ENCODE assay signal across 18 cellular contexts in genomic region chr1:1567831-1568380, GRCh38. TPM values are rescaled to one million over a fixed set of nuclear protein-coding genes. Genes with fewer than 3 reads are reported as not detected.
A peak's percentile ranks its signal among the peaks of the same experiment; 100 is the strongest.
DNase-seq lines count a peak whose midpoint lies in the region; ATAC-seq, FAIRE-seq and TF ChIP-seq lines count a peak whose summit lies in the region.
"Had no signal": no experiment of that assay in that cellular context is flagged by ENCODE, and none has a peak within 500 bp of the region (broad histone marks: within the 10 kb centered on the region; RNA-seq: fewer than 3 reads in every experiment).

No MANE protein-coding gene starts in this region.

- no peak for DNase-seq in activated T-cell treated with anti-CD3 and anti-CD28 coated beads, Interleukin-2, amount 50 U/mL, for 24 hours
- DNase-seq in activated T-cell treated with anti-CD3 and anti-CD28 coated beads for 4 hours (no peak), K562 (ENCODE audit: extremely low read depth in 1 of 4, low spot score in 3 of 4) (no peak), glutamatergic neuron (no peak), HAP-1 (ENCODE audit: low spot score in 2 of 2) (no peak), osteocyte (ENCODE audit: extremely low spot score, unreplicated experiment) (no peak)
- DNase-seq in activated CD4-positive, alpha-beta T cell treated with anti-CD3 and anti-CD28 coated beads for 36 hours = no peak
- DNase-seq: DND-41; foreskin fibroblast; mammary epithelial cell; NCI-H526 treated with DMSO at 0.1 percent for 48 hours; PC-3; stimulated activated CD4-positive, alpha-beta T cell treated with anti-CD3 and anti-CD28 coated beads, Interleukin-4, amount 100 ng/mL, for 24 hours; transverse colon had no signal

- peak; percentile 14; the same call in 1 of the 2 replicates for TF ChIP-seq POLR2A in K562 (conservative IDR thresholded peaks at IDR 0.05)

- peaks cover 88% of the 10 kb centered on the region for H3K36me3 ChIP-seq in K562 (ENCODE audit: control insufficient read depth, insufficient read depth, low read length)
- peaks cover 24 to 26% (median 25%) of the 10 kb centered on the region in 3 donors for H3K36me3 ChIP-seq in skeletal muscle tissue (ENCODE audit: control insufficient read depth in 3 of 3, insufficient read depth in 3 of 3, low read length in 3 of 3)
- peaks cover 69% of the 10 kb centered on the region for H3K36me3 ChIP-seq in HAP-1 (replicated peaks)

- CTCF ChIA-PET in K562 (lab: Yijun Ruan, JAX; ENCODE audit: low intra/inter-chr PET ratio) = no interaction called here
- CTCF ChIA-PET in activated CD4-positive, alpha-beta T cell treated with anti-CD3 and anti-CD28 coated beads for 36 hours (lab: Charles Lee) = interaction anchor here (0.9 kb wide), 1 partner anchor 9 kb away, joined by 3 read pairs; no protein-coding TSS in a partner anchor

- peaks cover 87% of the 10 kb centered on the region for H3K36me3 Mint-ChIP-seq in activated T-cell treated with anti-CD3 and anti-CD28 coated beads, Interleukin-2, amount 50 U/mL, for 24 hours (ENCODE audit: low read depth)
- H3K36me3 Mint-ChIP-seq in glutamatergic neuron (ENCODE audit: unreplicated experiment) (peaks cover 15% of the 10 kb centered on the region), osteocyte (ENCODE audit: unreplicated experiment) (peaks cover 24% of the 10 kb centered on the region)
- H3K36me3 Mint-ChIP-seq in activated CD4-positive, alpha-beta T cell treated with anti-CD3 and anti-CD28 coated beads for 36 hours (ENCODE audit: low read depth) = peaks cover 61% of the 10 kb centered on the region

- no TSS peak for BruUV-seq in K562 (replicated peaks; lab: Mats Ljungman, UMichigan)

- no peak overlapping the region for H2AFZ ChIP-seq in K562 (ENCODE audit: low read depth, low read length)

- H3K4me1 Mint-ChIP-seq in activated T-cell treated with anti-CD3 and anti-CD28 coated beads, Interleukin-2, amount 50 U/mL, for 24 hours (ENCODE audit: low read depth) = peaks cover 51% of the 10 kb centered on the region
- peaks cover 38% of the 10 kb centered on the region for H3K4me1 Mint-ChIP-seq in glutamatergic neuron (ENCODE audit: low read depth, unreplicated experiment)
- peaks cover 25% of the 10 kb centered on the region for H3K4me1 Mint-ChIP-seq in osteocyte (ENCODE audit: unreplicated experiment)
- H3K4me1 Mint-ChIP-seq in activated CD4-positive, alpha-beta T cell treated with anti-CD3 and anti-CD28 coated beads for 36 hours = peaks cover 44% of the 10 kb centered on the region

- POLR2A ChIA-PET in K562 (lab: Yijun Ruan, JAX) = interaction anchor here (0.6 to 3.1 kb wide), 5 partner anchors 9 to 243 kb away, joined by 3 to 14 read pairs (median 4); no protein-coding TSS in a partner anchor
- POLR2A ChIA-PET in activated CD4-positive, alpha-beta T cell treated with anti-CD3 and anti-CD28 coated beads for 36 hours (lab: Charles Lee) = interaction anchor here (0.6 kb wide), 1 partner anchor 175 kb away, joined by 3 read pairs; no protein-coding TSS in a partner anchor

- H3K27me3 ChIP-seq in K562 (ENCODE audit: control insufficient read depth in 2 of 2, insufficient read depth in 2 of 2, low read length in 2 of 2) = no peaks in the 10 kb centered on the region
- no peaks in the 10 kb centered on the region for H3K27me3 ChIP-seq in skeletal muscle tissue (ENCODE audit: control insufficient read depth in 3 of 3, insufficient read depth in 3 of 3, low read length in 3 of 3)
- no peaks in the 10 kb centered on the region for H3K27me3 ChIP-seq in HAP-1 (ENCODE audit: low read depth)
- H3K27me3 ChIP-seq: transverse colon had no signal

- TF ChIP-seq RAD21 in K562 (CRISPR knock-in tag; conservative IDR thresholded peaks at IDR 0.05 in 1 of 2, IDR thresholded peaks at IDR 0.05 in 1 of 2) = no peak

- WGBS in K562 (ENCODE audit: insufficient coverage, low coverage, missing lambda C conversion rate) = 88% methylated on average over 13 of the region's 15 CpGs

- no peak overlapping the region for H3K4me2 ChIP-seq in K562 (ENCODE audit: insufficient read depth, low read length)

- peaks cover 15% of the 10 kb centered on the region for H4K20me1 ChIP-seq in K562 (replicated peaks; ENCODE audit: control insufficient read depth, insufficient read depth, low read length)

- H3K27ac Mint-ChIP-seq in activated T-cell treated with anti-CD3 and anti-CD28 coated beads, Interleukin-2, amount 50 U/mL, for 24 hours = peak overlapping the region; percentile 80
- H3K27ac Mint-ChIP-seq in glutamatergic neuron (ENCODE audit: unreplicated experiment) (peak overlapping the region; percentile 89), osteocyte (ENCODE audit: unreplicated experiment) (no peak overlapping the region)
- no peak overlapping the region for H3K27ac Mint-ChIP-seq in activated CD4-positive, alpha-beta T cell treated with anti-CD3 and anti-CD28 coated beads for 36 hours

- in situ Hi-C loops in K562 (cut with MboI) (loop anchor here (5.0 kb wide), 1 partner anchor 89 kb away; the partner anchor contains the start of gene CDK11B), HAP-1 (cut with MboI; ENCODE audit: low sequenced_read_pairs) (no loop called here)

- no peak overlapping the region for H3K9ac ChIP-seq in K562 (ENCODE audit: insufficient read depth in 1 of 2, low read depth in 2 of 2, low read length in 2 of 2)
- H3K9ac ChIP-seq in skeletal muscle tissue (ENCODE audit: low read depth in 1 of 3, low read length in 3 of 3) = peak overlapping the region in 1 of 3 donors; percentile 1

- H3K27ac ChIP-seq in K562 (ENCODE audit: extremely low read depth, low read depth, low read length) (no peak overlapping the region), skeletal muscle tissue (ENCODE audit: low read depth, low read length) (peak overlapping the region; percentile 66)
- H3K27ac ChIP-seq: transverse colon, VCaP had no signal

- TF ChIP-seq CTCF in K562 (IDR thresholded peaks at IDR 0.05 in 2 of 3, conservative IDR thresholded peaks at IDR 0.05 in 1 of 3; ENCODE audit: insufficient read depth in 2 of 3, low read depth in 1 of 3, low read length in 3 of 3) (no peak), glutamatergic neuron (IDR thresholded peaks at IDR 0.05; ENCODE audit: partially characterized antibody, unreplicated experiment) (no peak), osteocyte (IDR thresholded peaks at IDR 0.05) (no peak)

- no peaks in the 10 kb centered on the region for H3K9me1 ChIP-seq in K562 (ENCODE audit: control insufficient read depth, insufficient read depth, low read length)

- no peak for TF ChIP-seq EP300 in K562 (IDR thresholded peaks at IDR 0.05; ENCODE audit: low read length)

- intact Hi-C loops in K562 (cut with micrococcal nuclease) = no loop called here
- intact Hi-C loops in activated CD4-positive, alpha-beta T cell treated with anti-CD3 and anti-CD28 coated beads for 36 hours (cut with DNase I, micrococcal nuclease) = no loop called here

- H3K4me1 ChIP-seq in K562 (replicated peaks in 1 of 2; ENCODE audit: control insufficient read depth in 2 of 2, insufficient read depth in 2 of 2, low read length in 2 of 2) = peaks cover 3 to 12% of the 10 kb centered on the region in 2 experiments; a peak in 4 of 5 replicates
- peaks cover 18 to 29% (median 19%) of the 10 kb centered on the region in 3 donors for H3K4me1 ChIP-seq in skeletal muscle tissue (ENCODE audit: control insufficient read depth in 3 of 3, insufficient read depth in 3 of 3, low read length in 3 of 3)
- H3K4me1 ChIP-seq in HAP-1 = no peaks in the 10 kb centered on the region; the same call in 1 of the 2 replicates

- H3K4me3 Mint-ChIP-seq in activated T-cell treated with anti-CD3 and anti-CD28 coated beads, Interleukin-2, amount 50 U/mL, for 24 hours = no peak overlapping the region
- H3K4me3 Mint-ChIP-seq in glutamatergic neuron (ENCODE audit: unreplicated experiment) (no peak overlapping the region), osteocyte (ENCODE audit: unreplicated experiment) (no peak overlapping the region)
- H3K4me3 Mint-ChIP-seq in activated CD4-positive, alpha-beta T cell treated with anti-CD3 and anti-CD28 coated beads for 36 hours = no peak overlapping the region
- H3K4me3 Mint-ChIP-seq: CD14-positive monocyte had no signal

- H3K27me3 Mint-ChIP-seq in activated T-cell treated with anti-CD3 and anti-CD28 coated beads, Interleukin-2, amount 50 U/mL, for 24 hours = no peaks in the 10 kb centered on the region
- H3K27me3 Mint-ChIP-seq in glutamatergic neuron (ENCODE audit: unreplicated experiment) (peaks cover 11% of the 10 kb centered on the region), osteocyte (ENCODE audit: unreplicated experiment) (no peaks in the 10 kb centered on the region)
- no peaks in the 10 kb centered on the region for H3K27me3 Mint-ChIP-seq in activated CD4-positive, alpha-beta T cell treated with anti-CD3 and anti-CD28 coated beads for 36 hours

- FAIRE-seq in K562 (lab: Jason Lieb, UNC) = no peak
- FAIRE-seq: A204.1 had no signal

- H3K9me3 Mint-ChIP-seq in activated T-cell treated with anti-CD3 and anti-CD28 coated beads, Interleukin-2, amount 50 U/mL, for 24 hours = no peaks in the 10 kb centered on the region
- H3K9me3 Mint-ChIP-seq in glutamatergic neuron (ENCODE audit: unreplicated experiment) (peaks cover 22% of the 10 kb centered on the region), osteocyte (ENCODE audit: unreplicated experiment) (no peaks in the 10 kb centered on the region)
- H3K9me3 Mint-ChIP-seq in activated CD4-positive, alpha-beta T cell treated with anti-CD3 and anti-CD28 coated beads for 36 hours (ENCODE audit: low read depth) = no peaks in the 10 kb centered on the region
- H3K9me3 Mint-ChIP-seq: CD14-positive monocyte had no signal

- H3K9me3 ChIP-seq in K562 (replicated peaks; ENCODE audit: control insufficient read depth, insufficient read depth, low read depth, low read length) (peaks cover 4% of the 10 kb centered on the region; the same call in 1 of the 2 replicates), skeletal muscle tissue (ENCODE audit: control insufficient read depth in 3 of 3, low read length in 3 of 3) (no peaks in the 10 kb centered on the region), HAP-1 (no peaks in the 10 kb centered on the region)
- H3K9me3 ChIP-seq: transverse colon had no signal

- H3K4me3 ChIP-seq in K562 = no peak overlapping the region
- no peak overlapping the region for H3K4me3 ChIP-seq in skeletal muscle tissue (ENCODE audit: low read length in 3 of 3)
- H3K4me3 ChIP-seq in HAP-1 = no peak overlapping the region
- H3K4me3 ChIP-seq: transverse colon had no signal

- ATAC-seq in K562 = no peak
- ATAC-seq in activated CD4-positive, alpha-beta T cell treated with anti-CD3 and anti-CD28 coated beads for 36 hours = no peak
- ATAC-seq: PC-3 had no signal

- H3K79me2 ChIP-seq in K562 (ENCODE audit: control insufficient read depth, insufficient read depth, low read length) = peaks cover 95% of the 10 kb centered on the region

RNA-seq across cellular contexts. Expression of gene SSU72, which starts 6.8 kb away (rescaled TPM):
- total RNA-seq in K562 (2011; cell fraction: chromatin; rRNA removed; ENCODE audit: low replicate concordance) = 158 and 318 TPM in 2 replicates
- total RNA-seq in K562 (2011; cell fraction: nucleolus; rRNA removed) = 177 TPM in 2 replicates
- total RNA-seq in K562 (2011; cell fraction: nucleoplasm; rRNA removed) = 165 and 176 TPM in 2 replicates
- total RNA-seq in K562 (2014; rRNA removed) (157 and 175 TPM in 2 replicates), K562 (2014; rRNA removed; fragmentation: Illumina TruSeq; extraction: Trizol) (75.3 and 77.6 TPM in 2 replicates), K562 (2015; rRNA removed; fragmentation: Illumina TruSeq; extraction: Trizol) (79.3 and 80.4 TPM in 2 replicates), K562 (2021) (185 and 187 TPM in 2 replicates), glutamatergic neuron (ENCODE audit: unreplicated experiment) (123 TPM), skeletal muscle tissue (40.2 TPM), osteocyte (117 and 121 TPM in 2 replicates)
- polyA plus RNA-seq in K562 (2011; rRNA removed) (77.5 and 94.6 TPM in 2 replicates), K562 (2014; fragmentation: Illumina TruSeq; extraction: Trizol) (184 and 187 TPM in 2 replicates), K562 (2014; fragmentation: Nextera tagmentation; extraction: Ambion mirVana) (10 to 100 TPM; 70.8 to 90.8 TPM), K562 (2014; rRNA removed) (201 and 217 TPM in 2 replicates)
- polyA plus RNA-seq in K562 (2011; cell fraction: cytosol; rRNA removed) = 108 and 136 TPM in 2 replicates
- 118 and 152 TPM in 2 replicates for polyA plus RNA-seq in K562 (2011; cell fraction: nucleus; rRNA removed)
- polyA plus RNA-seq in K562 (2012) = 185 and 187 TPM in 2 replicates
- polyA minus RNA-seq in K562 (2011; rRNA and poly(A)+ RNA removed) = 79.6 and 115 TPM in 2 replicates
- 73.7 and 101 TPM in 2 replicates for polyA minus RNA-seq in K562 (2011; cell fraction: cytosol; rRNA and poly(A)+ RNA removed)
- 42.8 and 44.6 TPM in 2 replicates for polyA minus RNA-seq in K562 (2011; cell fraction: nucleus; rRNA and poly(A)+ RNA removed)
- 100 to 1,000 TPM; 105 to 123 TPM for total RNA-seq in activated CD4-positive, alpha-beta T cell treated with anti-CD3 and anti-CD28 coated beads for 36 hours

RNA-seq across cellular contexts. Expression of gene TMEM240, which starts 27.5 kb away (rescaled TPM):
- total RNA-seq in K562 (2011; cell fraction: chromatin; rRNA removed; ENCODE audit: low replicate concordance) = 1.2 and 8.3 TPM in 2 replicates
- 5.3 and 6.0 TPM in 2 replicates for total RNA-seq in K562 (2011; cell fraction: nucleolus; rRNA removed)
- 2.6 and 6.0 TPM in 2 replicates for total RNA-seq in K562 (2011; cell fraction: nucleoplasm; rRNA removed)
- total RNA-seq in K562 (2014; rRNA removed) (0.78 TPM in 1 of 2 replicates, not detected in the other), K562 (2014; rRNA removed; fragmentation: Illumina TruSeq; extraction: Trizol) (not detected in 2 replicates), K562 (2015; rRNA removed; fragmentation: Illumina TruSeq; extraction: Trizol) (0.38 and 0.43 TPM in 2 replicates), K562 (2021) (1.3 and 2.0 TPM in 2 replicates), glutamatergic neuron (ENCODE audit: unreplicated experiment) (24.4 TPM), skeletal muscle tissue (2.1 TPM), osteocyte (12.4 and 16.6 TPM in 2 replicates)
- polyA plus RNA-seq in K562 (2011; rRNA removed) (0.24 TPM in 2 replicates), K562 (2014; fragmentation: Illumina TruSeq; extraction: Trizol) (not detected in 2 replicates), K562 (2014; fragmentation: Nextera tagmentation; extraction: Ambion mirVana) (not detected), K562 (2014; rRNA removed) (0.28 and 0.94 TPM in 2 replicates)
- 0.46 TPM in 1 of 2 replicates, not detected in the other for polyA plus RNA-seq in K562 (2011; cell fraction: cytosol; rRNA removed)
- polyA plus RNA-seq in K562 (2011; cell fraction: nucleus; rRNA removed) = 3.5 and 8.1 TPM in 2 replicates
- polyA plus RNA-seq in K562 (2012) = 1.1 and 3.2 TPM in 2 replicates
- not detected in 2 replicates for polyA minus RNA-seq in K562 (2011; rRNA and poly(A)+ RNA removed)
- polyA minus RNA-seq in K562 (2011; cell fraction: cytosol; rRNA and poly(A)+ RNA removed) = not detected in 2 replicates
- 0.56 and 0.67 TPM in 2 replicates for polyA minus RNA-seq in K562 (2011; cell fraction: nucleus; rRNA and poly(A)+ RNA removed)
- under 1 TPM; 0.42 to 0.46 TPM for total RNA-seq in activated CD4-positive, alpha-beta T cell treated with anti-CD3 and anti-CD28 coated beads for 36 hours
- polyA plus RNA-seq: CD14-positive monocyte had no signal

RNA-seq across cellular contexts. Expression of gene FNDC10, which starts 32.0 kb away (rescaled TPM):
- total RNA-seq in K562 (2011; cell fraction: chromatin; rRNA removed; ENCODE audit: low replicate concordance) = 0.83 and 3.0 TPM in 2 replicates
- 3.7 and 4.7 TPM in 2 replicates for total RNA-seq in K562 (2011; cell fraction: nucleolus; rRNA removed)
- total RNA-seq in K562 (2011; cell fraction: nucleoplasm; rRNA removed) = 2.1 and 4.0 TPM in 2 replicates
- total RNA-seq in K562 (2014; rRNA removed) (2.2 and 3.1 TPM in 2 replicates), K562 (2014; rRNA removed; fragmentation: Illumina TruSeq; extraction: Trizol) (0.29 TPM in 1 of 2 replicates, not detected in the other), K562 (2015; rRNA removed; fragmentation: Illumina TruSeq; extraction: Trizol) (2.9 and 3.8 TPM in 2 replicates), K562 (2021) (6.3 and 7.7 TPM in 2 replicates), glutamatergic neuron (ENCODE audit: unreplicated experiment) (11.9 TPM), skeletal muscle tissue (not detected), osteocyte (25.6 and 28.0 TPM in 2 replicates)
- polyA plus RNA-seq in K562 (2011; rRNA removed) (1.4 and 2.3 TPM in 2 replicates), K562 (2014; fragmentation: Illumina TruSeq; extraction: Trizol) (1.6 and 4.4 TPM in 2 replicates), K562 (2014; fragmentation: Nextera tagmentation; extraction: Ambion mirVana) (under 1 TPM; 0.08 to 0.11 TPM), K562 (2014; rRNA removed) (3.2 and 5.5 TPM in 2 replicates)
- polyA plus RNA-seq in K562 (2011; cell fraction: cytosol; rRNA removed) = 4.3 and 18.6 TPM in 2 replicates
- 2.5 and 5.4 TPM in 2 replicates for polyA plus RNA-seq in K562 (2011; cell fraction: nucleus; rRNA removed)
- polyA plus RNA-seq in K562 (2012) = 6.7 and 7.8 TPM in 2 replicates
- 0.45 and 1.0 TPM in 2 replicates for polyA minus RNA-seq in K562 (2011; rRNA and poly(A)+ RNA removed)
- polyA minus RNA-seq in K562 (2011; cell fraction: cytosol; rRNA and poly(A)+ RNA removed) = 7.0 and 9.5 TPM in 2 replicates
- polyA minus RNA-seq in K562 (2011; cell fraction: nucleus; rRNA and poly(A)+ RNA removed) = 2.7 and 3.0 TPM in 2 replicates
- 1 to 10 TPM; 1.7 to 1.9 TPM for total RNA-seq in activated CD4-positive, alpha-beta T cell treated with anti-CD3 and anti-CD28 coated beads for 36 hours

RNA-seq across cellular contexts. Expression of gene MIB2, which starts 47.4 kb away (rescaled TPM):
- total RNA-seq in K562 (2011; cell fraction: chromatin; rRNA removed; ENCODE audit: low replicate concordance) = 59.7 and 195 TPM in 2 replicates
- 141 and 146 TPM in 2 replicates for total RNA-seq in K562 (2011; cell fraction: nucleolus; rRNA removed)
- 57.8 and 65.2 TPM in 2 replicates for total RNA-seq in K562 (2011; cell fraction: nucleoplasm; rRNA removed)
- total RNA-seq in K562 (2014; rRNA removed) = 13.1 and 18.6 TPM in 2 replicates
- 0.48 and 0.62 TPM in 2 replicates for total RNA-seq in K562 (2014; rRNA removed; fragmentation: Illumina TruSeq; extraction: Trizol)
- total RNA-seq in K562 (2015; rRNA removed; fragmentation: Illumina TruSeq; extraction: Trizol) = 3.1 and 4.9 TPM in 2 replicates
- 17.0 and 17.2 TPM in 2 replicates for total RNA-seq in K562 (2021)
- 6.6 and 10.1 TPM in 2 replicates for polyA plus RNA-seq in K562 (2011; rRNA removed)
- polyA plus RNA-seq in K562 (2011; cell fraction: cytosol; rRNA removed) = 9.9 and 25.0 TPM in 2 replicates
- polyA plus RNA-seq in K562 (2011; cell fraction: nucleus; rRNA removed) = 105 and 181 TPM in 2 replicates
- polyA plus RNA-seq in K562 (2012) = 16.8 and 55.2 TPM in 2 replicates
- 0.80 and 1.4 TPM in 2 replicates for polyA plus RNA-seq in K562 (2014; fragmentation: Illumina TruSeq; extraction: Trizol)
- polyA plus RNA-seq in K562 (2014; fragmentation: Nextera tagmentation; extraction: Ambion mirVana) = under 1 TPM in 1 of 2 experiments, not detected in 1; 0.04 TPM
- polyA plus RNA-seq in K562 (2014; rRNA removed) = 12.0 and 16.8 TPM in 2 replicates
- polyA minus RNA-seq in K562 (2011; rRNA and poly(A)+ RNA removed) = 4.4 and 5.2 TPM in 2 replicates
- 7.8 and 14.8 TPM in 2 replicates for polyA minus RNA-seq in K562 (2011; cell fraction: cytosol; rRNA and poly(A)+ RNA removed)
- 40.3 and 45.4 TPM in 2 replicates for polyA minus RNA-seq in K562 (2011; cell fraction: nucleus; rRNA and poly(A)+ RNA removed)
- 77.7 TPM for total RNA-seq in glutamatergic neuron (ENCODE audit: unreplicated experiment)
- total RNA-seq in skeletal muscle tissue = 49.6 TPM
- 105 and 108 TPM in 2 replicates for total RNA-seq in osteocyte
- 10 to 100 TPM; 37.1 TPM for total RNA-seq in activated CD4-positive, alpha-beta T cell treated with anti-CD3 and anti-CD28 coated beads for 36 hours

RNA-seq across cellular contexts. Expression of gene ATAD3A, which starts 55.9 kb away (rescaled TPM):
- total RNA-seq in K562 (2011; cell fraction: chromatin; rRNA removed; ENCODE audit: low replicate concordance) = 54.7 and 190 TPM in 2 replicates
- 155 and 182 TPM in 2 replicates for total RNA-seq in K562 (2011; cell fraction: nucleolus; rRNA removed)
- total RNA-seq in K562 (2011; cell fraction: nucleoplasm; rRNA removed) = 64.8 and 77.4 TPM in 2 replicates
- total RNA-seq in K562 (2014; rRNA removed) (173 and 183 TPM in 2 replicates), K562 (2014; rRNA removed; fragmentation: Illumina TruSeq; extraction: Trizol) (18.6 and 20.2 TPM in 2 replicates), K562 (2015; rRNA removed; fragmentation: Illumina TruSeq; extraction: Trizol) (80.1 and 87.1 TPM in 2 replicates), K562 (2021) (151 and 167 TPM in 2 replicates), glutamatergic neuron (ENCODE audit: unreplicated experiment) (32.1 TPM), skeletal muscle tissue (6.8 TPM), osteocyte (30.0 and 31.7 TPM in 2 replicates)
- polyA plus RNA-seq in K562 (2011; rRNA removed) (36.7 and 40.8 TPM in 2 replicates), K562 (2014; fragmentation: Illumina TruSeq; extraction: Trizol) (29.2 and 90.5 TPM in 2 replicates), K562 (2014; fragmentation: Nextera tagmentation; extraction: Ambion mirVana) (1 to 10 TPM in 1 of 2 experiments, under 1 TPM in 1; 0.10 to 1.0 TPM), K562 (2014; rRNA removed) (123 and 131 TPM in 2 replicates)
- 47.1 and 118 TPM in 2 replicates for polyA plus RNA-seq in K562 (2011; cell fraction: cytosol; rRNA removed)
- polyA plus RNA-seq in K562 (2011; cell fraction: nucleus; rRNA removed) = 98.3 and 162 TPM in 2 replicates
- 69.9 and 90.0 TPM in 2 replicates for polyA plus RNA-seq in K562 (2012)
- polyA minus RNA-seq in K562 (2011; rRNA and poly(A)+ RNA removed) = 14.9 and 33.5 TPM in 2 replicates
- polyA minus RNA-seq in K562 (2011; cell fraction: cytosol; rRNA and poly(A)+ RNA removed) = 50.2 and 62.0 TPM in 2 replicates
- 28.4 and 31.9 TPM in 2 replicates for polyA minus RNA-seq in K562 (2011; cell fraction: nucleus; rRNA and poly(A)+ RNA removed)
- total RNA-seq in activated CD4-positive, alpha-beta T cell treated with anti-CD3 and anti-CD28 coated beads for 36 hours = 10 to 100 TPM; 39.9 to 42.9 TPM

Comparison
In these comparisons a context has a peak if more than half of its experiments do, and no peak if none do; other contexts are left out.
1. H3K27ac Mint-ChIP-seq: peak in activated T-cell treated with anti-CD3 and anti-CD28 coated beads, Interleukin-2, amount 50 U/mL, for 24 hours (single experiment) and glutamatergic neuron (single experiment); none in osteocyte (single experiment) and activated CD4-positive, alpha-beta T cell treated with anti-CD3 and anti-CD28 coated beads for 36 hours (single experiment).